In genomic region chr11:3913921-3914320, GRCh38 we compare ENCODE assay signal across 1 cellular context.
TF ChIP-seq lines count a peak whose summit lies in the region.

No MANE protein-coding gene starts in this region.

TF ChIP-seq in HepG2, 621 proteins besides CTCF, POLR2A, EP300 and RAD21 (continued from another document and continues in another):
- TF ChIP-seq, protein P1, sequence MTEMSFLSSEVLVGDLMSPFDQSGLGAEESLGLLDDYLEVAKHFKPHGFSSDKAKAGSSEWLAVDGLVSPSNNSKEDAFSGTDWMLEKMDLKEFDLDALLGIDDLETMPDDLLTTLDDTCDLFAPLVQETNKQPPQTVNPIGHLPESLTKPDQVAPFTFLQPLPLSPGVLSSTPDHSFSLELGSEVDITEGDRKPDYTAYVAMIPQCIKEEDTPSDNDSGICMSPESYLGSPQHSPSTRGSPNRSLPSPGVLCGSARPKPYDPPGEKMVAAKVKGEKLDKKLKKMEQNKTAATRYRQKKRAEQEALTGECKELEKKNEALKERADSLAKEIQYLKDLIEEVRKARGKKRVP (CRISPR knock-in tag; IDR thresholded peaks at IDR 0.05): peak in 1 of 2 experiments; percentile 68; a peak in 1 of 4 replicates
- TF ChIP-seq ZNF121 (CRISPR knock-in tag; IDR thresholded peaks at IDR 0.05) (no peak), KLF15 (CRISPR knock-in tag; IDR thresholded peaks at IDR 0.05; ENCODE audit: borderline replicate concordance) (no peak), CEBPG (CRISPR knock-in tag; IDR thresholded peaks at IDR 0.05) (peak; percentile 87), SOX13 (IDR thresholded peaks at IDR 0.05) (no peak), SOX13 (CRISPR knock-in tag; conservative IDR thresholded peaks at IDR 0.05 in 1 of 2, IDR thresholded peaks at IDR 0.05 in 1 of 2) (peak in 1 of 2 experiments; percentile 48; a peak in 1 of 4 replicates), FOXA1 (IDR thresholded peaks at IDR 0.05) (no peak), FOXA1 (CRISPR knock-in tag; IDR thresholded peaks at IDR 0.05) (no peak), KDM3A (CRISPR knock-in tag; IDR thresholded peaks at IDR 0.05; ENCODE audit: low read depth) (no peak), NCOR1 (IDR thresholded peaks at IDR 0.05; ENCODE audit: borderline replicate concordance, low read length) (peak; percentile 65; the same call in 1 of the 2 replicates), AHR (CRISPR knock-in tag; IDR thresholded peaks at IDR 0.05) (no peak), NCOA2 (CRISPR knock-in tag; IDR thresholded peaks at IDR 0.05) (peak; percentile 49; the same call in 1 of the 2 replicates), PRDM4 (CRISPR knock-in tag; IDR thresholded peaks at IDR 0.05; ENCODE audit: borderline replicate concordance) (no peak), ZNF747 (CRISPR knock-in tag; IDR thresholded peaks at IDR 0.05; ENCODE audit: borderline replicate concordance) (no peak), ZNF224 (CRISPR knock-in tag; IDR thresholded peaks at IDR 0.05) (no peak), SAFB2 (CRISPR knock-in tag; IDR thresholded peaks at IDR 0.05; ENCODE audit: borderline replicate concordance, low read depth) (no peak), SMAD3 (CRISPR knock-in tag; IDR thresholded peaks at IDR 0.05) (no peak), KDM6A (CRISPR knock-in tag; IDR thresholded peaks at IDR 0.05; ENCODE audit: low read depth) (no peak), NFIC (IDR thresholded peaks at IDR 0.05; ENCODE audit: low read length) (no peak), SOX5 (CRISPR knock-in tag; IDR thresholded peaks at IDR 0.05; ENCODE audit: borderline replicate concordance) (peak; percentile 25; the same call in 1 of the 2 replicates), HNF4A (CRISPR knock-in tag; IDR thresholded peaks at IDR 0.05) (peak; percentile 74), KMT2A (CRISPR knock-in tag; IDR thresholded peaks at IDR 0.05) (no peak), ASH2L (IDR thresholded peaks at IDR 0.05; ENCODE audit: insufficient read length, low read depth, low read length) (no peak), ZBTB3 (CRISPR knock-in tag; IDR thresholded peaks at IDR 0.05; ENCODE audit: borderline replicate concordance, low read depth) (no peak), MBD4 (IDR thresholded peaks at IDR 0.05; ENCODE audit: borderline replicate concordance, low read length) (no peak)
- TF ChIP-seq, protein P2, sequence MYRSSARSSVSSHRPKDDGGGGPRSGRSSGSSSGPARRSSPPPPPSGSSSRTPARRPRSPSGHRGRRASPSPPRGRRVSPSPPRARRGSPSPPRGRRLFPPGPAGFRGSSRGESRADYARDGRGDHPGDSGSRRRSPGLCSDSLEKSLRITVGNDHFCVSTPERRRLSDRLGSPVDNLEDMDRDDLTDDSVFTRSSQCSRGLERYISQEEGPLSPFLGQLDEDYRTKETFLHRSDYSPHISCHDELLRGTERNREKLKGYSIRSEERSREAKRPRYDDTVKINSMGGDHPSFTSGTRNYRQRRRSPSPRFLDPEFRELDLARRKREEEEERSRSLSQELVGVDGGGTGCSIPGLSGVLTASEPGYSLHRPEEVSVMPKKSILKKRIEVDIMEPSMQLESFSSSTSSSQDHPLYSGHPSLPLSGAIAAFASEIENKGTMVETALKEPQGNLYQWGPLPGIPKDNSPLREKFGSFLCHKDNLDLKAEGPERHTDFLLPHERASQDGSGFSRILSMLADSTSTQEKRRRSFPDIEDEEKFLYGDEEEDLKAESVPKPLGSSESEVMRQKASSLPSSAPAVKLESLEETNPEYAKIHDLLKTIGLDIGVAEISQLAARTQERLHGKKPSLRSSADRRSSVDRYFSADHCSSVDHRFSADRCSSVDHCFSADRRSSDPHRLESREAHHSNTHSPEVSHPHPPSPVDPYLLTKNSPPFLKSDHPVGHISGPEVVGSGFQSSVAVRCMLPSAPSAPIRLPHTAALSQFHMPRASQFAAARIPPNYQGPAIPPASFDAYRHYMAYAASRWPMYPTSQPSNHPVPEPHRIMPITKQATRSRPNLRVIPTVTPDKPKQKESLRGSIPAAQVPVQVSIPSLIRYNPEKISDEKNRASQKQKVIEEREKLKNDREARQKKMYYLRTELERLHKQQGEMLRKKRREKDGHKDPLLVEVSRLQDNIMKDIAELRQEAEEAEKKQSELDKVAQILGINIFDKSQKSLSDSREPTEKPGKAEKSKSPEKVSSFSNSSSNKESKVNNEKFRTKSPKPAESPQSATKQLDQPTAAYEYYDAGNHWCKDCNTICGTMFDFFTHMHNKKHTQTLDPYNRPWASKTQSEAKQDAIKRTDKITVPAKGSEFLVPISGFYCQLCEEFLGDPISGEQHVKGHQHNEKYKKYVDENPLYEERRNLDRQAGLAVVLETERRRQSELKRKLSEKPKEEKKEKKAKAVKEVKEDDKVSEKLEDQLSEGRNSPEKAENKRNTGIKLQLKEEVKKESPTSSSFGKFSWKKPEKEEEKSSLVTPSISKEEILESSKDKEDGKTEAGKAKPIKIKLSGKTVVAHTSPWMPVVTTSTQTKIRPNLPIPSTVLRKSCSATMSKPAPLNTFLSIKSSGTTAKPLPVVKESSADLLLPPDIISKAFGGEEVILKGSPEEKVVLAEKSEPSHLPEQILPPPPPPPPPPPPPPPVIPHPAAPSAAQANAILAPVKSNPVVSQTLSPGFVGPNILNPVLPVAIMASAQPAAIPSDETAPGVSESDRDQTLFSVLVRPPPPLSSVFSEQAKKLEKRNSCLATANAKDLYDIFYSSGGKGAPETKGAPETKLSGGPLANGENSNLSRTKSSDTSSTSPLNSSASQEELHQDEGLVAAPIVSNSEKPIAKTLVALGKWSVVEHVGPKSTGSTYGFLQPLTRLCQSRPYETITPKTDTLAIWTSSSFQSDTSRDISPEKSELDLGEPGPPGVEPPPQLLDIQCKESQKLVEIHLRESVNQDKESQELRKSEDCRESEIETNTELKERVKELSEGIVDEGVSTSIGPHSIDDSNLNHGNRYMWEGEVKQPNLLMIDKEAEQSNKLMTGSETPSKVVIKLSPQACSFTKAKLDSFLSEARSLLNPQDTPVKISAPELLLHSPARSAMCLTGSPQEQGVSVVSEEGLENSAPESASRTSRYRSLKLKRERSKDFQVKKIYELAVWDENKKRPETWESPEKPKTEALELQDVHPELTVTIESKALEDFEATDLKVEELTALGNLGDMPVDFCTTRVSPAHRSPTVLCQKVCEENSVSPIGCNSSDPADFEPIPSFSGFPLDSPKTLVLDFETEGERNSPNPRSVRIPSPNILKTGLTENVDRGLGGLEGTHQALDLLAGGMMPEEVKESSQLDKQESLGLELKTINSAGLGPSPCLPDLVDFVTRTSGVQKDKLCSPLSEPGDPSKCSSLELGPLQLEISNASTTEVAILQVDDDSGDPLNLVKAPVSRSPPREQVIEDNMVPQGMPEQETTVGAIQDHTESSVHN (CRISPR knock-in tag; IDR thresholded peaks at IDR 0.05): no peak
- TF ChIP-seq, protein P3, sequence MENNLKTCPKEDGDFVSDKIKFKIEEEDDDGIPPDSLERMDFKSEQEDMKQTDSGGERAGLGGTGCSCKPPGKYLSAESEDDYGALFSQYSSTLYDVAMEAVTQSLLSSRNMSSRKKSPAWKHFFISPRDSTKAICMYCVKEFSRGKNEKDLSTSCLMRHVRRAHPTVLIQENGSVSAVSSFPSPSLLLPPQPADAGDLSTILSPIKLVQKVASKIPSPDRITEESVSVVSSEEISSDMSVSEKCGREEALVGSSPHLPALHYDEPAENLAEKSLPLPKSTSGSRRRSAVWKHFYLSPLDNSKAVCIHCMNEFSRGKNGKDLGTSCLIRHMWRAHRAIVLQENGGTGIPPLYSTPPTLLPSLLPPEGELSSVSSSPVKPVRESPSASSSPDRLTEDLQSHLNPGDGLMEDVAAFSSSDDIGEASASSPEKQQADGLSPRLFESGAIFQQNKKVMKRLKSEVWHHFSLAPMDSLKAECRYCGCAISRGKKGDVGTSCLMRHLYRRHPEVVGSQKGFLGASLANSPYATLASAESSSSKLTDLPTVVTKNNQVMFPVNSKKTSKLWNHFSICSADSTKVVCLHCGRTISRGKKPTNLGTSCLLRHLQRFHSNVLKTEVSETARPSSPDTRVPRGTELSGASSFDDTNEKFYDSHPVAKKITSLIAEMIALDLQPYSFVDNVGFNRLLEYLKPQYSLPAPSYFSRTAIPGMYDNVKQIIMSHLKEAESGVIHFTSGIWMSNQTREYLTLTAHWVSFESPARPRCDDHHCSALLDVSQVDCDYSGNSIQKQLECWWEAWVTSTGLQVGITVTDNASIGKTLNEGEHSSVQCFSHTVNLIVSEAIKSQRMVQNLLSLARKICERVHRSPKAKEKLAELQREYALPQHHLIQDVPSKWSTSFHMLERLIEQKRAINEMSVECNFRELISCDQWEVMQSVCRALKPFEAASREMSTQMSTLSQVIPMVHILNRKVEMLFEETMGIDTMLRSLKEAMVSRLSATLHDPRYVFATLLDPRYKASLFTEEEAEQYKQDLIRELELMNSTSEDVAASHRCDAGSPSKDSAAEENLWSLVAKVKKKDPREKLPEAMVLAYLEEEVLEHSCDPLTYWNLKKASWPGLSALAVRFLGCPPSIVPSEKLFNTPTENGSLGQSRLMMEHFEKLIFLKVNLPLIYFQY (CRISPR knock-in tag; IDR thresholded peaks at IDR 0.05; ENCODE audit: borderline replicate concordance): no peak
- TF ChIP-seq, protein P4, sequence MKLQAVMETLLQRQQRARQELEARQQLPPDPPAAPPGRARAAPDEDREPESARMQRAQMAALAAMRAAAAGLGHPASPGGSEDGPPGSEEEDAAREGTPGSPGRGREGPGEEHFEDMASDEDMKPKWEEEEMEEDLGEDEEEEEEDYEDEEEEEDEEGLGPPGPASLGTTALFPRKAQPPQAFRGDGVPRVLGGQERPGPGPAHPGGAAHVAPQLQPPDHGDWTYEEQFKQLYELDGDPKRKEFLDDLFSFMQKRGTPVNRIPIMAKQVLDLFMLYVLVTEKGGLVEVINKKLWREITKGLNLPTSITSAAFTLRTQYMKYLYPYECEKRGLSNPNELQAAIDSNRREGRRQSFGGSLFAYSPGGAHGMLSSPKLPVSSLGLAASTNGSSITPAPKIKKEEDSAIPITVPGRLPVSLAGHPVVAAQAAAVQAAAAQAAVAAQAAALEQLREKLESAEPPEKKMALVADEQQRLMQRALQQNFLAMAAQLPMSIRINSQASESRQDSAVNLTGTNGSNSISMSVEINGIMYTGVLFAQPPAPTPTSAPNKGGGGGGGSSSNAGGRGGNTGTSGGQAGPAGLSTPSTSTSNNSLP (IDR thresholded peaks at IDR 0.05; ENCODE audit: low read depth, low read length): 0 out of 2 replicates have a peak, but pooled peaks have one; percentile 28
- TF ChIP-seq, protein P5, sequence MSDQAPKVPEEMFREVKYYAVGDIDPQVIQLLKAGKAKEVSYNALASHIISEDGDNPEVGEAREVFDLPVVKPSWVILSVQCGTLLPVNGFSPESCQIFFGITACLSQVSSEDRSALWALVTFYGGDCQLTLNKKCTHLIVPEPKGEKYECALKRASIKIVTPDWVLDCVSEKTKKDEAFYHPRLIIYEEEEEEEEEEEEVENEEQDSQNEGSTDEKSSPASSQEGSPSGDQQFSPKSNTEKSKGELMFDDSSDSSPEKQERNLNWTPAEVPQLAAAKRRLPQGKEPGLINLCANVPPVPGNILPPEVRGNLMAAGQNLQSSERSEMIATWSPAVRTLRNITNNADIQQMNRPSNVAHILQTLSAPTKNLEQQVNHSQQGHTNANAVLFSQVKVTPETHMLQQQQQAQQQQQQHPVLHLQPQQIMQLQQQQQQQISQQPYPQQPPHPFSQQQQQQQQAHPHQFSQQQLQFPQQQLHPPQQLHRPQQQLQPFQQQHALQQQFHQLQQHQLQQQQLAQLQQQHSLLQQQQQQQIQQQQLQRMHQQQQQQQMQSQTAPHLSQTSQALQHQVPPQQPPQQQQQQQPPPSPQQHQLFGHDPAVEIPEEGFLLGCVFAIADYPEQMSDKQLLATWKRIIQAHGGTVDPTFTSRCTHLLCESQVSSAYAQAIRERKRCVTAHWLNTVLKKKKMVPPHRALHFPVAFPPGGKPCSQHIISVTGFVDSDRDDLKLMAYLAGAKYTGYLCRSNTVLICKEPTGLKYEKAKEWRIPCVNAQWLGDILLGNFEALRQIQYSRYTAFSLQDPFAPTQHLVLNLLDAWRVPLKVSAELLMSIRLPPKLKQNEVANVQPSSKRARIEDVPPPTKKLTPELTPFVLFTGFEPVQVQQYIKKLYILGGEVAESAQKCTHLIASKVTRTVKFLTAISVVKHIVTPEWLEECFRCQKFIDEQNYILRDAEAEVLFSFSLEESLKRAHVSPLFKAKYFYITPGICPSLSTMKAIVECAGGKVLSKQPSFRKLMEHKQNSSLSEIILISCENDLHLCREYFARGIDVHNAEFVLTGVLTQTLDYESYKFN (CRISPR knock-in tag; conservative IDR thresholded peaks at IDR 0.05): 0 out of 2 replicates have a peak, but pooled peaks have one; percentile 15
- TF ChIP-seq, protein P6, sequence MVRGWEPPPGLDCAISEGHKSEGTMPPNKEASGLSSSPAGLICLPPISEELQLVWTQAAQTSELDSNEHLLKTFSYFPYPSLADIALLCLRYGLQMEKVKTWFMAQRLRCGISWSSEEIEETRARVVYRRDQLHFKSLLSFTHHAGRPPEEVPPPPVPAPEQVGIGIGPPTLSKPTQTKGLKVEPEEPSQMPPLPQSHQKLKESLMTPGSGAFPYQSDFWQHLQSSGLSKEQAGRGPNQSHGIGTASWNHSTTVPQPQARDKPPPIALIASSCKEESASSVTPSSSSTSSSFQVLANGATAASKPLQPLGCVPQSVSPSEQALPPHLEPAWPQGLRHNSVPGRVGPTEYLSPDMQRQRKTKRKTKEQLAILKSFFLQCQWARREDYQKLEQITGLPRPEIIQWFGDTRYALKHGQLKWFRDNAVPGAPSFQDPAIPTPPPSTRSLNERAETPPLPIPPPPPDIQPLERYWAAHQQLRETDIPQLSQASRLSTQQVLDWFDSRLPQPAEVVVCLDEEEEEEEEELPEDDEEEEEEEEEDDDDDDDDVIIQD (CRISPR knock-in tag; IDR thresholded peaks at IDR 0.05; ENCODE audit: low read depth): no peak
